ENCODE assay signal across 26 cellular contexts in the genomic region with DNA sequence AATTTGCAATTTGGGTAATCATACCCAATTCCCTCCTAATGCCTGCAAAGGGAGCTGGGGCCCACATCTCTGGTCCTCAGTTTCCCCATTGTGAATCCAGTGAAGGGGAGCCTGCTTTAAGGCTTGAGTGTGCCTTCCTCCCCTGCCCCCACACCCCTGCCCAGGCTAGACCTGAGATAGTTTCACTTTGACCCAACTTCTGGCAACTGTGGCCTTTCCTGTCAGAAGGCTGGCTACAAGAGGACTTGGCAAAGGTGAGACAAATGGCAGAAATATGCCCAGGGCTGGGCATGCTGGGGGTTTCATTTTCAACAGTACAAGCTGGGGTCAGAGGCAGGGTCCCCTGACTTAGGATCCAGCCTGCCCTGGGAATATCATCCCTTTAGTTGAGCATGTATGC. TPM values are rescaled to one million over a fixed set of nuclear protein-coding genes. Genes with fewer than 3 reads are reported as not detected.
A peak's percentile ranks its signal among the peaks of the same experiment; 100 is the strongest.
DNase-seq lines count a peak whose midpoint lies in the region; ATAC-seq and TF ChIP-seq lines count a peak whose summit lies in the region.
"Had no signal": no experiment of that assay in that cellular context is flagged by ENCODE, and none has a peak within 500 bp of the region (broad histone marks: within the 10 kb centered on the region; RNA-seq: fewer than 3 reads in every experiment).

No MANE protein-coding gene starts in this region.

- H3K4me2 ChIP-seq in MM.1S (ENCODE audit: low read depth, low read length): peak overlapping the region; percentile 20; the same call in 1 of the 2 replicates
- H3K4me2 ChIP-seq: smooth muscle cell had no signal

- H3K27ac ChIP-seq in MM.1S (ENCODE audit: low read length): peak overlapping the region; percentile 34; the same call in 1 of the 2 replicates
- H3K27ac ChIP-seq in breast epithelium: no peak overlapping the region
- H3K27ac ChIP-seq: cardiac muscle cell, dorsolateral prefrontal cortex, foreskin keratinocyte, suprapubic skin, uterus had no signal

- no peaks in the 10 kb centered on the region for H3K9me2 ChIP-seq in MM.1S (replicated peaks; ENCODE audit: insufficient read depth, low read length)

- ATAC-seq in activated naive CD8-positive, alpha-beta T cell treated with anti-CD3 and anti-CD28 coated beads, Interleukin-2, amount 50 U/mL, for 24 hours: peak; percentile 61
- ATAC-seq: foreskin keratinocyte, Panc1, WTC11 had no signal

- no peaks in the 10 kb centered on the region for H3K9me3 ChIP-seq in MM.1S (replicated peaks; ENCODE audit: insufficient read depth, low read length)
- no peaks in the 10 kb centered on the region for H3K9me3 ChIP-seq in breast epithelium
- H3K9me3 ChIP-seq: Caco-2, suprapubic skin, uterus had no signal

- no peak overlapping the region for H3K4me3 Mint-ChIP-seq in activated naive CD8-positive, alpha-beta T cell treated with anti-CD3 and anti-CD28 coated beads, Interleukin-2, amount 50 U/mL, for 24 hours
- H3K4me3 Mint-ChIP-seq: WTC11 had no signal

- H3K4me1 ChIP-seq in MM.1S (ENCODE audit: low read length) (peaks cover 22% of the 10 kb centered on the region), breast epithelium (no peaks in the 10 kb centered on the region)
- H3K4me1 ChIP-seq: Caco-2, foreskin keratinocyte, suprapubic skin, uterus had no signal

- no peaks in the 10 kb centered on the region for H3F3A ChIP-seq in MM.1S (ENCODE audit: insufficient read depth, low read length)

- intact Hi-C loops in breast epithelium (cut with DNase I; ENCODE audit: low total_unique reads): no loop called here

- H3K9ac ChIP-seq in MM.1S (ENCODE audit: low read length): no peak overlapping the region

- H3K4me3 ChIP-seq in MM.1S (ENCODE audit: low read length) (no peak overlapping the region), breast epithelium (no peak overlapping the region)
- H3K4me3 ChIP-seq: cardiac muscle cell, dorsolateral prefrontal cortex, lung, smooth muscle cell, suprapubic skin, uterus had no signal

- H3K27me3 ChIP-seq in MM.1S (replicated peaks; ENCODE audit: insufficient read depth, low read length): no peaks in the 10 kb centered on the region
- H3K27me3 ChIP-seq in breast epithelium: no peaks in the 10 kb centered on the region
- H3K27me3 ChIP-seq: cardiac muscle cell, foreskin keratinocyte, suprapubic skin, uterus had no signal

- peak; percentile 55 for DNase-seq in activated CD4-positive, alpha-beta T cell treated with anti-CD3 and anti-CD28 coated beads for 48 hours
- no peak for DNase-seq in activated CD4-positive, alpha-beta T cell treated with anti-CD3 and anti-CD28 coated beads for 4 hours
- DNase-seq in MM.1S (peak; percentile 63), breast epithelium (ENCODE audit: low spot score in 2 of 2) (no peak), cerebellum (ENCODE audit: low spot score) (no peak)
- no peak for DNase-seq in activated naive CD8-positive, alpha-beta T cell treated with anti-CD3 and anti-CD28 coated beads, Interleukin-2, amount 50 U/mL, for 24 hours
- DNase-seq: 8988T; amniotic stem cell; Caco-2; dorsolateral prefrontal cortex; foreskin keratinocyte; hippocampal formation; islet precursor cell; MV-4-11; NCI-H1930; NCI-H226; NCI-H82; stimulated activated CD4-positive, alpha-beta T cell treated with anti-CD3 and anti-CD28 coated beads, Interleukin-4, amount 100 ng/mL, for 24 hours; uterus had no signal

- H3K4me1 Mint-ChIP-seq in activated naive CD8-positive, alpha-beta T cell treated with anti-CD3 and anti-CD28 coated beads, Interleukin-2, amount 50 U/mL, for 24 hours: peaks cover 35% of the 10 kb centered on the region

- TF ChIP-seq POLR2A in breast epithelium (IDR thresholded peaks at IDR 0.05): no peak

- no peaks in the 10 kb centered on the region for H3K79me2 ChIP-seq in MM.1S (ENCODE audit: low read length)

- no peaks in the 10 kb centered on the region for H3K27me3 Mint-ChIP-seq in activated naive CD8-positive, alpha-beta T cell treated with anti-CD3 and anti-CD28 coated beads, Interleukin-2, amount 50 U/mL, for 24 hours

- no peak overlapping the region for H3K27ac Mint-ChIP-seq in activated naive CD8-positive, alpha-beta T cell treated with anti-CD3 and anti-CD28 coated beads, Interleukin-2, amount 50 U/mL, for 24 hours
- H3K27ac Mint-ChIP-seq: WTC11 had no signal

- no peaks in the 10 kb centered on the region for H3K9me3 Mint-ChIP-seq in activated naive CD8-positive, alpha-beta T cell treated with anti-CD3 and anti-CD28 coated beads, Interleukin-2, amount 50 U/mL, for 24 hours
- H3K9me3 Mint-ChIP-seq: WTC11 had no signal

- H3K36me3 ChIP-seq in MM.1S (replicated peaks; ENCODE audit: insufficient read depth, low read length) (no peaks in the 10 kb centered on the region), breast epithelium (no peaks in the 10 kb centered on the region)
- H3K36me3 ChIP-seq: cardiac muscle cell, suprapubic skin, uterus had no signal

- TF ChIP-seq CTCF in MM.1S (IDR thresholded peaks at IDR 0.05; ENCODE audit: low read length) (no peak), breast epithelium (IDR thresholded peaks at IDR 0.05) (no peak)

- H4K20me1 ChIP-seq in MM.1S (ENCODE audit: insufficient read depth, low read length): no peaks in the 10 kb centered on the region

- peak overlapping the region; percentile 56; the same call in 1 of the 2 replicates for H2AFZ ChIP-seq in MM.1S (ENCODE audit: low read length)

- peaks cover 10% of the 10 kb centered on the region for H3K36me3 Mint-ChIP-seq in activated naive CD8-positive, alpha-beta T cell treated with anti-CD3 and anti-CD28 coated beads, Interleukin-2, amount 50 U/mL, for 24 hours (ENCODE audit: low read depth)
- H3K36me3 Mint-ChIP-seq: WTC11 had no signal

RNA-seq across cellular contexts. Expression of gene SOCS1, which starts 10.0 kb away (rescaled TPM):
- total RNA-seq in breast epithelium: 1 to 10 TPM; 4.1 to 9.0 (median 5.6) TPM
- total RNA-seq in cerebellum: 3.2 TPM

RNA-seq across cellular contexts. Expression of gene TNP2, which starts 23.1 kb away (rescaled TPM):
- total RNA-seq in breast epithelium: not detected
- not detected for total RNA-seq in cerebellum
- total RNA-seq: Caco-2, cardiac muscle cell, Daoy, dorsolateral prefrontal cortex, foreskin keratinocyte, lung, smooth muscle cell, suprapubic skin, uterus, WTC11 had no signal

RNA-seq across cellular contexts. Expression of gene PRM3, which starts 27.4 kb away (rescaled TPM):
- total RNA-seq in breast epithelium: not detected
- total RNA-seq in cerebellum: not detected
- total RNA-seq: Caco-2, cardiac muscle cell, Daoy, dorsolateral prefrontal cortex, foreskin keratinocyte, lung, smooth muscle cell, suprapubic skin, uterus, WTC11 had no signal

RNA-seq across cellular contexts. Expression of gene PRM2, which starts 30.3 kb away (rescaled TPM):
- total RNA-seq in breast epithelium (not detected), cerebellum (not detected)
- total RNA-seq: Caco-2, Daoy, dorsolateral prefrontal cortex, foreskin keratinocyte, lung, smooth muscle cell, suprapubic skin, uterus, WTC11 had no signal

RNA-seq across cellular contexts. Expression of gene PRM1, which starts 35.1 kb away (rescaled TPM):
- total RNA-seq in breast epithelium (not detected), cerebellum (not detected)
- total RNA-seq: Caco-2, cardiac muscle cell, Daoy, dorsolateral prefrontal cortex, foreskin keratinocyte, lung, smooth muscle cell, suprapubic skin, uterus had no signal

Comparison
In these comparisons a context has a peak if more than half of its experiments do, and no peak if none do; other contexts are left out.
1. DNase-seq: peak in activated CD4-positive, alpha-beta T cell treated with anti-CD3 and anti-CD28 coated beads for 48 hours (single experiment) and MM.1S (single experiment); none in activated CD4-positive, alpha-beta T cell treated with anti-CD3 and anti-CD28 coated beads for 4 hours (0 of 2), activated naive CD8-positive, alpha-beta T cell treated with anti-CD3 and anti-CD28 coated beads, Interleukin-2, amount 50 U/mL, for 24 hours (single experiment), breast epithelium (0 of 2) and cerebellum (single experiment).